Comparison of ENCODE assay signal across 14 cellular contexts in the genomic region with DNA sequence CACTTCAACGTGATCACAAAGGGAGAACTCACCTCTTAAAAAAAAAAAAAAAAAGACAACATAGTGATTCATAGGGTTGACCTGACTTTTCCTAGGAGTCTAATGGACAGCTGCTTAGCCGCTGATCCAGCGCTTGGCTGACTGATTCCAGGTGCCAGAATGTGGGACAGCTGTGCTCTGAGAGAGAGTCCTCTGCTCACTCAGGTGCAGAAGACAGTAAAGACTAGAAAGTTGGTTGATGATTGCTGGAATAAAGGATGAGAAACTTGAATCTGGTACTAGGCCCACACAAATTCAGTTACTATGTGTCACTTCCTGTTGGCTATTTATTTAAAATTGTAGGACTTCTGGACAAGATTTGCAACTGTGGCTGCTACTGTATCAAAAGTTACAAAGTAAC.
DNase-seq lines count a peak whose midpoint lies in the region; ATAC-seq lines count a peak whose summit lies in the region.
"Had no signal": no experiment of that assay in that cellular context is flagged by ENCODE, and none has a peak within 500 bp of the region (broad histone marks: within the 10 kb centered on the region; RNA-seq: fewer than 3 reads in every experiment).

No MANE protein-coding gene starts in this region.

- no peak for DNase-seq in activated naive CD4-positive, alpha-beta T cell treated with anti-CD3 and anti-CD28 coated beads, Interleukin-2, amount 10 ng/mL, durations not matched to agents 7 days and 5 days
- DNase-seq in activated naive CD4-positive, alpha-beta T cell treated with anti-CD3 and anti-CD28 coated beads, Interleukin-2, amount 50 U/mL, for 16 hours = no peak
- DNase-seq in NCI-H2171 (lab: John Stamatoyannopoulos, UW) (peak; percentile 43), NCI-H226 (no peak), G401 (ENCODE audit: low spot score) (no peak)
- DNase-seq in central memory CD8-positive, alpha-beta T cell (ENCODE audit: low spot score in 2 of 2) = no peak
- DNase-seq in stimulated activated naive CD8-positive, alpha-beta T cell treated with anti-CD3 and anti-CD28 coated beads, Interleukin-15, amount 100 ng/mL, for 72 hours = no peak
- DNase-seq in activated effector memory CD4-positive, alpha-beta T cell treated with anti-CD3 and anti-CD28 coated beads, Interleukin-2, amount 50 U/mL, for 16 hours = no peak
- DNase-seq: activated CD4-positive, CD25-positive, alpha-beta regulatory T cell treated with anti-CD3 and anti-CD28 coated beads, Interleukin-2, amount 50 U/mL, for 72 hours; foreskin melanocyte; mucosa of descending colon; NCI-H187; Peyer's patch; spleen had no signal

- H3K4me1 Mint-ChIP-seq in activated naive CD4-positive, alpha-beta T cell treated with anti-CD3 and anti-CD28 coated beads, Interleukin-2, amount 10 ng/mL, durations not matched to agents 7 days and 5 days = peaks cover 88% of the 10 kb centered on the region
- H3K4me1 Mint-ChIP-seq in central memory CD8-positive, alpha-beta T cell = peaks cover 82% of the 10 kb centered on the region
- peaks cover 97% of the 10 kb centered on the region for H3K4me1 Mint-ChIP-seq in stimulated activated naive CD8-positive, alpha-beta T cell treated with anti-CD3 and anti-CD28 coated beads, Interleukin-15, amount 100 ng/mL, for 72 hours

- peak overlapping the region; percentile 97 for H3K27ac Mint-ChIP-seq in activated naive CD4-positive, alpha-beta T cell treated with anti-CD3 and anti-CD28 coated beads, Interleukin-2, amount 10 ng/mL, durations not matched to agents 7 days and 5 days
- peak overlapping the region; percentile 87 for H3K27ac Mint-ChIP-seq in central memory CD8-positive, alpha-beta T cell (ENCODE audit: low read depth)
- peak overlapping the region; percentile 87 to 98 for H3K27ac Mint-ChIP-seq in stimulated activated naive CD8-positive, alpha-beta T cell treated with anti-CD3 and anti-CD28 coated beads, Interleukin-15, amount 100 ng/mL, for 72 hours

- H3K9me3 Mint-ChIP-seq in activated naive CD4-positive, alpha-beta T cell treated with anti-CD3 and anti-CD28 coated beads, Interleukin-2, amount 10 ng/mL, durations not matched to agents 7 days and 5 days = peaks cover 6% of the 10 kb centered on the region
- H3K9me3 Mint-ChIP-seq in central memory CD8-positive, alpha-beta T cell = no peaks in the 10 kb centered on the region
- H3K9me3 Mint-ChIP-seq in stimulated activated naive CD8-positive, alpha-beta T cell treated with anti-CD3 and anti-CD28 coated beads, Interleukin-15, amount 100 ng/mL, for 72 hours = peaks cover 0 to 9% of the 10 kb centered on the region in 2 donors

- CTCF ChIA-PET in activated naive CD4-positive, alpha-beta T cell treated with anti-CD3 and anti-CD28 coated beads, Interleukin-2, amount 10 ng/mL, durations not matched to agents 7 days and 5 days (lab: Charles Lee) = interaction anchor here (0.9 to 1.8 kb wide), 2 partner anchors 9 to 15 kb away, joined by 3 to 4 read pairs; no protein-coding TSS in a partner anchor

- no peaks in the 10 kb centered on the region for H3K27me3 Mint-ChIP-seq in activated naive CD4-positive, alpha-beta T cell treated with anti-CD3 and anti-CD28 coated beads, Interleukin-2, amount 10 ng/mL, durations not matched to agents 7 days and 5 days
- H3K27me3 Mint-ChIP-seq in central memory CD8-positive, alpha-beta T cell = no peaks in the 10 kb centered on the region
- H3K27me3 Mint-ChIP-seq in stimulated activated naive CD8-positive, alpha-beta T cell treated with anti-CD3 and anti-CD28 coated beads, Interleukin-15, amount 100 ng/mL, for 72 hours = no peaks in the 10 kb centered on the region

- peaks cover 33% of the 10 kb centered on the region for H3K36me3 Mint-ChIP-seq in activated naive CD4-positive, alpha-beta T cell treated with anti-CD3 and anti-CD28 coated beads, Interleukin-2, amount 10 ng/mL, durations not matched to agents 7 days and 5 days
- H3K36me3 Mint-ChIP-seq in central memory CD8-positive, alpha-beta T cell (ENCODE audit: insufficient read depth) = peaks cover 12% of the 10 kb centered on the region

- ATAC-seq in central memory CD8-positive, alpha-beta T cell (replicated peaks; ENCODE audit: extremely low read depth, poor library complexity, severe bottlenecking) = no peak
- ATAC-seq in stimulated activated naive CD8-positive, alpha-beta T cell treated with anti-CD3 and anti-CD28 coated beads, Interleukin-15, amount 100 ng/mL, for 72 hours = no peak
- ATAC-seq: mucosa of descending colon had no signal

- no peak overlapping the region for H3K4me3 Mint-ChIP-seq in activated naive CD4-positive, alpha-beta T cell treated with anti-CD3 and anti-CD28 coated beads, Interleukin-2, amount 10 ng/mL, durations not matched to agents 7 days and 5 days
- no peak overlapping the region for H3K4me3 Mint-ChIP-seq in central memory CD8-positive, alpha-beta T cell
- peak overlapping the region in 1 of 2 donors; percentile 42 for H3K4me3 Mint-ChIP-seq in stimulated activated naive CD8-positive, alpha-beta T cell treated with anti-CD3 and anti-CD28 coated beads, Interleukin-15, amount 100 ng/mL, for 72 hours

- in situ Hi-C loops in G401 (cut with HindIII; ENCODE audit: low sequenced_read_pairs) = no loop called here
